In the genomic region with DNA sequence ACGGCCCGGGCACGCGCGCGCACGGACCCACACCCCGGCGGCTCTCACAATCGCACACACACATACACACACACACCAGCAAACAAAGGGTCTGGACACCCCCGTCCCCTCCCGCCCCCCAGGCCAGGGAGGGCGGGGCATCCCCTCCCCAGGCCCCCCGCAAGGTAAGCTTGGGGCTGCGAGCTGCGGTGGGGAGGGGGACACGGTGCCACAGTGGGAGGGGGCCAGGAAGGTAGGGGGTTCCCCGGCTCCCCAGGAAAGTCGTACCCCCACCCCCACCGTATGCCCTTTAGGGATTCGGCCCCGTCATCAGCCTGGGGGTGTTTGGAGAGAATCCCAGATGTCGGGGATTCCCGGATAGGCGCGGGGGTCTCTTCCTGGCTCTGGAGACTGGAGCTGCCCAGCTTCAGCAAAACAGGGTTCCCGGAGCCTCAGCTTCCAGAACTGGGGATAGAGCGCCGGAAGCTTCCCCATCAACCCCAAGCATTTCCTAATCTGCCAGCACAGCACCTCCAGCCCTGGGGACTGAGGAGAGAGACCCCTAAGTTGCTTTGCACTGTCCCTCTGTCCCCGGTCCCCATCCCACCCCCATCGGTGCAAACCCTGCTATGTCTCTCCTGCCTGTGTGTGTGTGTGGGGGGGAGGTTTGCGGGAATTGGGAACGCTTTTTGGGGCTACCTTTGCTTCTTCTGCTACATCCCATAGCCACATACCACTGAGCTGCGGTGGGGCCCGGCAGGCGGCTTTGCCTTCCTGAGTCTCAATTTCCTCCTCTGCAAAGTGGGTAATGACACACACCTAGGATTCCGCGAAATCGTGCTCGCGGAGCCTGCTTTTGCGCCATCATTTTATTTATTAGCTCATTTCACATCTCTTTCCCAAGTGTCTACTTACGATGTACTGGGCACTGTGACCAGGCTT, we compare ENCODE assay signal across 8 cellular contexts. TPM values are rescaled to one million over a fixed set of nuclear protein-coding genes. Genes with fewer than 3 reads are reported as not detected.
DNase-seq lines count a peak whose midpoint lies in the region; ATAC-seq and TF ChIP-seq lines count a peak whose summit lies in the region.

No MANE protein-coding gene starts in this region.

- H3K4me1 Mint-ChIP-seq in T-cell: peaks cover 77 to 81% (median 80%) of the 10 kb centered on the region in 3 donors

- H3K4me3 Mint-ChIP-seq in T-cell: peak overlapping the region; percentile 89 to 95 (median 94)

- peak overlapping the region in 28 of 59 donors; percentile 2 to 82 (median 50) for H3K27ac ChIP-seq in dorsolateral prefrontal cortex
- no peak overlapping the region for H3K27ac ChIP-seq in trophoblast cell (ENCODE audit: low read depth, low read length)

- DNase-seq in EH (ENCODE audit: low read depth) (peak; percentile 23), T-cell (peak in 7 of 34 experiments; percentile 26 to 51 (median 34)), dorsolateral prefrontal cortex (peak in 1 of 10 donors; percentile 33), trophoblast cell (no peak), retina (no peak), pons (ENCODE audit: low spot score) (no peak), kidney tubule cell (ENCODE audit: low spot score) (no peak), mucosa of gallbladder (ENCODE audit: low spot score) (no peak)

- no peak overlapping the region for H3K23ac ChIP-seq in trophoblast cell (ENCODE audit: low read length)

- H2BK5ac ChIP-seq in trophoblast cell (ENCODE audit: low read depth, low read length, poor library complexity): no peak overlapping the region

- CTCF ChIA-PET in T-cell (lab: Charles Lee): interaction anchor here (0.5 to 2.9 kb wide), 13 partner anchors 11 to 572 kb away, joined by 4 to 21 read pairs (median 7); no protein-coding TSS in a partner anchor

- intact Hi-C loops in dorsolateral prefrontal cortex (cut with DNase I): loop anchor here (5.0 to 10.0 kb wide), 4 partner anchors 72 to 240 kb away; partner anchors contain the start of genes CDKN2D (in 2 of the 2) and KRI1 (in 2 of the 2)

- no peak overlapping the region for H3K14ac ChIP-seq in trophoblast cell (ENCODE audit: low read length)

- WGBS in trophoblast cell (ENCODE audit: extremely low coverage, insufficient coverage, insufficient read length): no CpG with 5 or more reads among the region's 43 CpGs

- H3K79me2 ChIP-seq in trophoblast cell (ENCODE audit: control insufficient read depth, insufficient read depth, low read length, poor library complexity): peaks cover 12% of the 10 kb centered on the region

- no peak for ATAC-seq in T-cell (replicated peaks in 1 of 4)

- H3K18ac ChIP-seq in trophoblast cell (ENCODE audit: low read length): no peak overlapping the region

- H3K4ac ChIP-seq in trophoblast cell (ENCODE audit: low read depth, low read length): no peak overlapping the region

- H3K9me3 ChIP-seq in trophoblast cell (ENCODE audit: insufficient read depth, low read depth, low read length): no peaks in the 10 kb centered on the region

- H2BK120ac ChIP-seq in trophoblast cell (ENCODE audit: insufficient read depth, low read length, poor library complexity): no peak overlapping the region

- H2AFZ ChIP-seq in trophoblast cell (ENCODE audit: insufficient read depth, low read length, poor library complexity): no peak overlapping the region

- H3K9me3 Mint-ChIP-seq in T-cell: no peaks in the 10 kb centered on the region

- no peak overlapping the region for H3K9ac ChIP-seq in trophoblast cell (ENCODE audit: low read length)

- H4K8ac ChIP-seq in trophoblast cell (ENCODE audit: low read depth, low read length): no peak overlapping the region

- H3K27me3 Mint-ChIP-seq in T-cell: no peaks in the 10 kb centered on the region

- peak overlapping the region; percentile 100 for H3K4me2 ChIP-seq in trophoblast cell (ENCODE audit: low read length)

- peaks cover 4 to 13% of the 10 kb centered on the region in 2 experiments for H3K4me1 ChIP-seq in trophoblast cell (ENCODE audit: control insufficient read depth in 1 of 2, insufficient read depth in 2 of 2, low read length in 2 of 2)

- POLR2A ChIA-PET in T-cell (lab: Charles Lee): interaction anchor here in 1 of 2 donors (0.6 to 0.7 kb wide), 4 partner anchors 32 to 319 kb away, joined by 3 to 5 read pairs (median 3); no protein-coding TSS in a partner anchor

- H3K36me3 Mint-ChIP-seq in T-cell: no peaks in the 10 kb centered on the region

- TF ChIP-seq CTCF in dorsolateral prefrontal cortex (IDR thresholded peaks at IDR 0.05 in 54 of 56, conservative IDR thresholded peaks at IDR 0.05 in 2 of 56; ENCODE audit: low read depth in 1 of 56, partially characterized antibody in 56 of 56): peak in 2 of 56 donors; percentile 10 to 12

- peaks cover 6% of the 10 kb centered on the region for H3K79me1 ChIP-seq in trophoblast cell (ENCODE audit: low read length)

- no peak overlapping the region for H2BK12ac ChIP-seq in trophoblast cell (ENCODE audit: low read length)

- H2AK5ac ChIP-seq in trophoblast cell (ENCODE audit: low read length): no peak overlapping the region

- H3K36me3 ChIP-seq in trophoblast cell (ENCODE audit: control insufficient read depth in 1 of 2, insufficient read depth in 2 of 2, low read length in 2 of 2): peaks cover under 1 to 9% of the 10 kb centered on the region in 2 experiments

- H4K91ac ChIP-seq in trophoblast cell (ENCODE audit: low read depth, low read length): no peak overlapping the region

- no peak overlapping the region for H4K12ac ChIP-seq in trophoblast cell (ENCODE audit: low read depth, low read length)

- peak overlapping the region; percentile 80 to 90 for H3K27ac Mint-ChIP-seq in T-cell

- peak overlapping the region; percentile 64 to 99 (median 91) for H3K4me3 ChIP-seq in dorsolateral prefrontal cortex
- peak overlapping the region; percentile 90 for H3K4me3 ChIP-seq in trophoblast cell (ENCODE audit: low read depth, low read length)

- H3K27me3 ChIP-seq in dorsolateral prefrontal cortex (peaks cover 0 to 8% (median 0%) of the 10 kb centered on the region in 45 donors), trophoblast cell (ENCODE audit: insufficient read depth, low read length) (peaks cover 12% of the 10 kb centered on the region)

RNA-seq across cellular contexts. Expression of gene CDC37, which starts 1.8 kb away (rescaled TPM):
- total RNA-seq in T-cell: 100 to 1,000 TPM; 163 to 205 (median 190) TPM
- total RNA-seq in dorsolateral prefrontal cortex: 100 to 1,000 TPM in 117 of 120 experiments, 10 to 100 TPM in 3; 92.2 to 206 (median 145) TPM
- 163 and 166 TPM in 2 replicates for polyA plus RNA-seq in trophoblast cell (2013)
- total RNA-seq in mucosa of gallbladder: 138 TPM

RNA-seq across cellular contexts. Expression of gene PDE4A, which starts 15.2 kb away (rescaled TPM):
- 10 to 100 TPM in 1 of 5 donors, 1 to 10 TPM in 4; 2.2 to 13.3 (median 6.2) TPM for total RNA-seq in T-cell
- total RNA-seq in dorsolateral prefrontal cortex: 10 to 100 TPM; 23.3 to 88.7 (median 59.0) TPM
- polyA plus RNA-seq in trophoblast cell (2013): 1.2 and 1.3 TPM in 2 replicates
- 15.6 TPM for total RNA-seq in mucosa of gallbladder

RNA-seq across cellular contexts. Expression of gene TYK2, which starts 24.8 kb away (rescaled TPM):
- total RNA-seq in T-cell (100 to 1,000 TPM; 277 to 346 (median 323) TPM), dorsolateral prefrontal cortex (100 to 1,000 TPM in 94 of 120 experiments, 10 to 100 TPM in 26; 69.3 to 186 (median 118) TPM), mucosa of gallbladder (142 TPM)
- polyA plus RNA-seq in trophoblast cell (2013): 62.0 and 64.7 TPM in 2 replicates
